1 cellular context compared by ENCODE assay signal in genomic region chr4:41294445-41295062, GRCh38.
TF ChIP-seq lines count a peak whose summit lies in the region.

No MANE protein-coding gene starts in this region.

TF ChIP-seq in HEK293, 187 proteins besides CTCF, POLR2A, EP300 and RAD21 (continued from another document and continues in another):
- TF ChIP-seq ZBTB49 (tag by site-specific recombination; IDR thresholded peaks at IDR 0.05; ENCODE audit: low read depth) (no peak), ZNF174 (tag by site-specific recombination; IDR thresholded peaks at IDR 0.05) (no peak), ZNF223 (tag by site-specific recombination; IDR thresholded peaks at IDR 0.05) (no peak), ZNF664 (tag by site-specific recombination; IDR thresholded peaks at IDR 0.05) (no peak), KLF1 (tag by site-specific recombination; IDR thresholded peaks at IDR 0.05) (no peak), ZNF426 (tag by site-specific recombination; IDR thresholded peaks at IDR 0.05) (no peak), SALL2 (tag by site-specific recombination; IDR thresholded peaks at IDR 0.05; ENCODE audit: borderline replicate concordance) (no peak), ZNF596 (tag by site-specific recombination; IDR thresholded peaks at IDR 0.05) (no peak), SP7 (tag by site-specific recombination; IDR thresholded peaks at IDR 0.05) (no peak), ZNF670 (tag by site-specific recombination; IDR thresholded peaks at IDR 0.05; ENCODE audit: low read depth) (no peak), ZNF335 (tag by site-specific recombination; conservative IDR thresholded peaks at IDR 0.05) (no peak), ZNF2 (tag by site-specific recombination; IDR thresholded peaks at IDR 0.05) (no peak), ZNF561 (tag by site-specific recombination; IDR thresholded peaks at IDR 0.05; ENCODE audit: borderline replicate concordance) (no peak), ZNF311 (tag by site-specific recombination; IDR thresholded peaks at IDR 0.05; ENCODE audit: borderline replicate concordance) (0 out of 2 replicates have a peak, but pooled peaks have one; percentile 55), ZNF621 (tag by site-specific recombination; IDR thresholded peaks at IDR 0.05) (no peak), HIC1 (tag by site-specific recombination; IDR thresholded peaks at IDR 0.05) (no peak), ZBTB7A (tag by site-specific recombination; IDR thresholded peaks at IDR 0.05; ENCODE audit: low read depth) (no peak), ZSCAN16 (tag by site-specific recombination; IDR thresholded peaks at IDR 0.05) (no peak), ZNF280D (tag by site-specific recombination; IDR thresholded peaks at IDR 0.05) (peak; percentile 45; the same call in 1 of the 2 replicates), ZNF18 (tag by site-specific recombination; IDR thresholded peaks at IDR 0.05) (no peak), ZNF768 (tag by site-specific recombination; IDR thresholded peaks at IDR 0.05) (no peak), SP2 (tag by site-specific recombination; IDR thresholded peaks at IDR 0.05) (no peak), ZNF549 (tag by site-specific recombination; IDR thresholded peaks at IDR 0.05) (peak; percentile 79), ZNF530 (tag by site-specific recombination; IDR thresholded peaks at IDR 0.05; ENCODE audit: low read depth) (no peak), WT1 (tag by site-specific recombination; IDR thresholded peaks at IDR 0.05) (no peak), ZNF341 (tag by site-specific recombination; IDR thresholded peaks at IDR 0.05; ENCODE audit: low read depth) (no peak), ZNF580 (tag by site-specific recombination; IDR thresholded peaks at IDR 0.05) (no peak), ZNF701 (tag by site-specific recombination; IDR thresholded peaks at IDR 0.05) (no peak), ZNF626 (tag by site-specific recombination; IDR thresholded peaks at IDR 0.05) (peak; percentile 99), ZNF132 (tag by site-specific recombination; IDR thresholded peaks at IDR 0.05; ENCODE audit: borderline replicate concordance) (no peak), ZNF623 (tag by site-specific recombination; IDR thresholded peaks at IDR 0.05) (no peak), KLF16 (tag by site-specific recombination; IDR thresholded peaks at IDR 0.05) (no peak), KLF17 (tag by site-specific recombination; IDR thresholded peaks at IDR 0.05) (no peak), AEBP2 (tag by site-specific recombination; IDR thresholded peaks at IDR 0.05; ENCODE audit: borderline replicate concordance) (no peak), ZNF155 (tag by site-specific recombination; IDR thresholded peaks at IDR 0.05) (no peak), ZNF704 (tag by site-specific recombination; IDR thresholded peaks at IDR 0.05) (no peak), TSHZ1 (tag by site-specific recombination; IDR thresholded peaks at IDR 0.05; ENCODE audit: borderline replicate concordance) (no peak), ZNF26 (tag by site-specific recombination; IDR thresholded peaks at IDR 0.05) (peak; percentile 54; the same call in 1 of the 2 replicates), ZFP69B (tag by site-specific recombination; IDR thresholded peaks at IDR 0.05) (no peak), ZNF513 (tag by site-specific recombination; IDR thresholded peaks at IDR 0.05) (no peak), ZNF792 (tag by site-specific recombination; IDR thresholded peaks at IDR 0.05) (no peak), ZFP41 (tag by site-specific recombination; IDR thresholded peaks at IDR 0.05; ENCODE audit: borderline replicate concordance) (no peak), GLI4 (tag by site-specific recombination; IDR thresholded peaks at IDR 0.05) (no peak), ZBTB1 (tag by site-specific recombination; IDR thresholded peaks at IDR 0.05) (no peak)
